In genomic region chr6:14889698-14890593, GRCh38 we compare ENCODE assay signal across 1 cellular context.
TF ChIP-seq lines count a peak whose summit lies in the region.

No MANE protein-coding gene starts in this region.

TF ChIP-seq in IMR-90, 13 proteins besides CTCF, POLR2A, EP300 and RAD21:
- no peak for TF ChIP-seq MAZ (IDR thresholded peaks at IDR 0.05; ENCODE audit: borderline replicate concordance, low read depth, low read length)
- TF ChIP-seq SMC3 (IDR thresholded peaks at IDR 0.05; ENCODE audit: low read depth, low read length): no peak
- no peak for TF ChIP-seq CEBPB (IDR thresholded peaks at IDR 0.05; ENCODE audit: low read depth, low read length)
- TF ChIP-seq ELK1 (IDR thresholded peaks at IDR 0.05; ENCODE audit: borderline replicate concordance, low read depth, low read length): no peak
- no peak for TF ChIP-seq FOS (IDR thresholded peaks at IDR 0.05; ENCODE audit: low read depth, low read length)
- TF ChIP-seq USF2 (IDR thresholded peaks at IDR 0.05; ENCODE audit: low read depth, low read length): no peak
- TF ChIP-seq RFX5 (IDR thresholded peaks at IDR 0.05; ENCODE audit: low read depth, low read length): no peak
TF ChIP-seq in IMR-90: peak in this region for 0.
